In the genomic region with DNA sequence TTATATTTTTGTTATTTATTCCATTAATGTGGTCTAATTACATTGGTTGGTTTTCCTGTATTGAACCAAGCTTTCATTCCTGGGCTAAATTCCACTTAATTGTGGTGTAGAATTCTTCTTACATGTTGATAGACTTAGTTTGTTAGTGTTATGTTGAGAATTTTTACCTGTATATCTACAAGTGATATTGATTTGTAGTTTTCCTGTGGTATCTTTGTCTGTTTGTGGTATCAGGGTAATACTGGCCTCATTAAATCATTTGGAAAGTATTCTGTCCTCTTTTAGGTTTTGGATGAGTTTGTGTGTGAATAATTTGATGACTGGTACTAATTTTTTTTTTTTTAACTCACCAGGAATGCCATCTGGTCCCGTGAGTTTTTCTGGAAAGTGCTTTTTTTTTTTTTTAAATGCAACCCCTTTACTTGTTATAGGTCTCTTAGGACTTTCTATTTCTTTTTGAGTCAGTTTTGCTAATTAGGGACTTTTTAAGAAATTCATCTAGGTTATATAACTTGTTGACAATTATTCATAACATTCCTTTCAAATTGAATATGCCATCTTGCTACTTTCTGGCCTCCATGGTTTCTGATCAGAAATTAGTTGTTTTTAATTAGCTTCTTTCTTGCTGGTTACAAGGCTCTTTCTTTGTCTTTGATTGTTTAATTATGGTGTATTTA, we compare ENCODE assay signal across 17 cellular contexts.
A peak's percentile ranks its signal among the peaks of the same experiment; 100 is the strongest.
DNase-seq lines count a peak whose midpoint lies in the region; ATAC-seq, FAIRE-seq and TF ChIP-seq lines count a peak whose summit lies in the region.
"Had no signal": no experiment of that assay in that cellular context is flagged by ENCODE, and none has a peak within 500 bp of the region (broad histone marks: within the 10 kb centered on the region; RNA-seq: fewer than 3 reads in every experiment).

No MANE protein-coding gene starts in this region.

- FAIRE-seq in GM12878 (lab: Jason Lieb, UNC): no peak
- FAIRE-seq: G401.6, GM19239 had no signal

- intact Hi-C loops in GM12878 (cut with micrococcal nuclease; ENCODE audit: unreplicated experiment) (no loop called here), lower lobe of right lung (cut with DNase I) (no loop called here), heart left ventricle (cut with DNase I) (no loop called here)

- H3K27ac ChIP-seq in GM12878 (ENCODE audit: control insufficient read depth, insufficient read depth) (no peak overlapping the region), lower lobe of right lung (no peak overlapping the region), heart left ventricle (no peak overlapping the region)
- H3K27ac ChIP-seq: C4-2B, Peyer's patch had no signal

- no peaks in the 10 kb centered on the region for H3K79me2 ChIP-seq in GM12878 (ENCODE audit: control insufficient read depth, insufficient read depth, low read length)

- H2AFZ ChIP-seq in GM12878 (ENCODE audit: control insufficient read depth, low read depth, low read length): no peak overlapping the region

- H3K27me3 ChIP-seq in GM12878 (replicated peaks in 1 of 2; ENCODE audit: control insufficient read depth in 2 of 2, insufficient read depth in 2 of 2, low read length in 1 of 2) (no peaks in the 10 kb centered on the region), lower lobe of right lung (ENCODE audit: low read depth) (no peaks in the 10 kb centered on the region), heart left ventricle (no peaks in the 10 kb centered on the region)
- H3K27me3 ChIP-seq: Peyer's patch had no signal

- TF ChIP-seq RAD21 in GM12878 (IDR thresholded peaks at IDR 0.05; ENCODE audit: insufficient read depth, low read depth, low read length): no peak

- no peak for TF ChIP-seq CTCF in GM12878 (IDR thresholded peaks at IDR 0.05 in 2 of 3, conservative IDR thresholded peaks at IDR 0.05 in 1 of 3; ENCODE audit: control insufficient read depth in 2 of 3, extremely low read depth in 1 of 3, insufficient read depth in 1 of 3, low read depth in 3 of 3, low read length in 3 of 3)
- TF ChIP-seq CTCF in lower lobe of right lung (IDR thresholded peaks at IDR 0.05): no peak
- TF ChIP-seq CTCF in heart left ventricle (IDR thresholded peaks at IDR 0.05): no peak

- H3K4me3 ChIP-seq in GM12878 (no peak overlapping the region), lower lobe of right lung (no peak overlapping the region), heart left ventricle (no peak overlapping the region)
- H3K4me3 ChIP-seq: Peyer's patch had no signal

- peak; percentile 48 to 51; a peak in 2 of 4 replicates for TF ChIP-seq EP300 in GM12878 (IDR thresholded peaks at IDR 0.05; ENCODE audit: borderline replicate concordance in 1 of 2, control insufficient read depth in 1 of 2, low read depth in 2 of 2, low read length in 2 of 2)

- no TSS peak for BruUV-seq in GM12878 (replicated peaks; lab: Mats Ljungman, UMichigan)

- 0% methylated on average over 1 of the region's 1 CpG for whole genome bisulfite sequencing in GM12878 (ENCODE audit: insufficient coverage, insufficient replicate concordance, low lambda C conversion rate, missing lambda C conversion rate)
- WGBS in heart left ventricle, 4 donors: 81 to 88% (median 82%) methylated on average over 1 of the region's 1 CpG

- H3K9me3 ChIP-seq in GM12878 (replicated peaks; ENCODE audit: control insufficient read depth, insufficient read depth, low read length): no peaks in the 10 kb centered on the region
- H3K9me3 ChIP-seq in lower lobe of right lung: no peaks in the 10 kb centered on the region
- H3K9me3 ChIP-seq in heart left ventricle: peaks cover 0 to 12% (median 0%) of the 10 kb centered on the region in 12 donors
- H3K9me3 ChIP-seq: Peyer's patch had no signal

- SMC1A ChIA-PET in GM12878 (lab: Charles Lee; ENCODE audit: uncharacterized antibody, unreplicated experiment): interaction anchor here (0.7 to 1.1 kb wide), 3 partner anchors 33 to 101 kb away, joined by 3 to 4 read pairs (median 3); no protein-coding TSS in a partner anchor

- H3K9ac ChIP-seq in GM12878 (ENCODE audit: control insufficient read depth, insufficient read depth, low read length): no peak overlapping the region

- POLR2A ChIA-PET in GM12878 (lab: Charles Lee): no interaction called here

- in situ Hi-C loops in GM12878 (cut with MboI): no loop called here

- H3K4me1 ChIP-seq in GM12878 (ENCODE audit: control insufficient read depth, insufficient read depth, low read length) (no peaks in the 10 kb centered on the region), lower lobe of right lung (no peaks in the 10 kb centered on the region), heart left ventricle (no peaks in the 10 kb centered on the region)
- H3K4me1 ChIP-seq: Peyer's patch had no signal

- no peak for DNase-seq in GM12878 (ENCODE audit: low read depth, low spot score)
- no peak for DNase-seq in lower lobe of right lung
- no peak for DNase-seq in retina
- no peak for DNase-seq in activated effector memory CD4-positive, alpha-beta T cell treated with anti-CD3 and anti-CD28 coated beads, Interleukin-2, amount 50 U/mL, for 16 hours
- no peak for DNase-seq in heart left ventricle
- DNase-seq: DND-41, H9, NCI-H187, NCI-H524, Peyer's patch had no signal

- RAD21 ChIA-PET in GM12878 (lab: Charles Lee; ENCODE audit: unreplicated experiment): interaction anchor here (0.7 kb wide), 1 partner anchor 162 kb away, joined by 3 read pairs; no protein-coding TSS in a partner anchor

- H3K4me2 ChIP-seq in GM12878 (ENCODE audit: control insufficient read depth, insufficient read depth): no peak overlapping the region

- H4K20me1 ChIP-seq in GM12878 (ENCODE audit: control insufficient read depth, insufficient read depth): no peaks in the 10 kb centered on the region

- TF ChIP-seq POLR2A in GM12878 (IDR thresholded peaks at IDR 0.05; ENCODE audit: low read depth, low read length): no peak
- no peak for TF ChIP-seq POLR2A in heart left ventricle (IDR thresholded peaks at IDR 0.05)

- H3K36me3 ChIP-seq in GM12878 (ENCODE audit: control insufficient read depth in 2 of 2, insufficient read depth in 2 of 2, low read length in 1 of 2): no peaks in the 10 kb centered on the region
- H3K36me3 ChIP-seq in lower lobe of right lung: no peaks in the 10 kb centered on the region
- no peaks in the 10 kb centered on the region for H3K36me3 ChIP-seq in heart left ventricle
- H3K36me3 ChIP-seq: Peyer's patch had no signal

- CTCF ChIA-PET in GM12878 (lab: Yijun Ruan, JAX): no interaction called here

- ATAC-seq in GM18519 (IDR thresholded peaks at IDR 0.05; ENCODE audit: low FRiP score, unreplicated experiment) (peak; percentile 55), GM21619 (IDR thresholded peaks at IDR 0.05; ENCODE audit: unreplicated experiment) (peak; percentile 65), HG03432 (IDR thresholded peaks at IDR 0.05; ENCODE audit: unreplicated experiment) (peak; percentile 77), GM12878 (peak; percentile 82), lower lobe of right lung (no peak), heart left ventricle (no peak)
- ATAC-seq: Right ventricle myocardium inferior had no signal

TF ChIP-seq in GM12878, 131 proteins besides CTCF, POLR2A, EP300 and RAD21 (continues in another document):
- TF ChIP-seq CHD4 (IDR thresholded peaks at IDR 0.05) (no peak), EED (IDR thresholded peaks at IDR 0.05; ENCODE audit: low read depth) (no peak), MTA2 (IDR thresholded peaks at IDR 0.05; ENCODE audit: low read depth) (peak; percentile 97), FOXK2 (IDR thresholded peaks at IDR 0.05) (no peak), IKZF1 (conservative IDR thresholded peaks at IDR 0.05) (no peak; the same call in 1 of the 2 replicates), SIX5 (IDR thresholded peaks at IDR 0.05; ENCODE audit: low read depth, low read length, severe bottlenecking) (no peak), SREBF2 (IDR thresholded peaks at IDR 0.05; ENCODE audit: low read length) (no peak), PML (IDR thresholded peaks at IDR 0.05; ENCODE audit: low read length) (no peak)
- TF ChIP-seq, protein P1, sequence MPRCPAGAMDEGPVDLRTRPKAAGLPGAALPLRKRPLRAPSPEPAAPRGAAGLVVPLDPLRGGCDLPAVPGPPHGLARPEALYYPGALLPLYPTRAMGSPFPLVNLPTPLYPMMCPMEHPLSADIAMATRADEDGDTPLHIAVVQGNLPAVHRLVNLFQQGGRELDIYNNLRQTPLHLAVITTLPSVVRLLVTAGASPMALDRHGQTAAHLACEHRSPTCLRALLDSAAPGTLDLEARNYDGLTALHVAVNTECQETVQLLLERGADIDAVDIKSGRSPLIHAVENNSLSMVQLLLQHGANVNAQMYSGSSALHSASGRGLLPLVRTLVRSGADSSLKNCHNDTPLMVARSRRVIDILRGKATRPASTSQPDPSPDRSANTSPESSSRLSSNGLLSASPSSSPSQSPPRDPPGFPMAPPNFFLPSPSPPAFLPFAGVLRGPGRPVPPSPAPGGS (IDR thresholded peaks at IDR 0.05; ENCODE audit: borderline replicate concordance, insufficient read depth, low read depth, low read length, poor library complexity, severe bottlenecking): no peak
- TF ChIP-seq, protein P2, sequence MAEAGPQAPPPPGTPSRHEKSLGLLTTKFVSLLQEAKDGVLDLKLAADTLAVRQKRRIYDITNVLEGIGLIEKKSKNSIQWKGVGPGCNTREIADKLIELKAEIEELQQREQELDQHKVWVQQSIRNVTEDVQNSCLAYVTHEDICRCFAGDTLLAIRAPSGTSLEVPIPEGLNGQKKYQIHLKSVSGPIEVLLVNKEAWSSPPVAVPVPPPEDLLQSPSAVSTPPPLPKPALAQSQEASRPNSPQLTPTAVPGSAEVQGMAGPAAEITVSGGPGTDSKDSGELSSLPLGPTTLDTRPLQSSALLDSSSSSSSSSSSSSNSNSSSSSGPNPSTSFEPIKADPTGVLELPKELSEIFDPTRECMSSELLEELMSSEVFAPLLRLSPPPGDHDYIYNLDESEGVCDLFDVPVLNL (IDR thresholded peaks at IDR 0.05; ENCODE audit: low read depth, low read length): no peak
- TF ChIP-seq, protein P3, sequence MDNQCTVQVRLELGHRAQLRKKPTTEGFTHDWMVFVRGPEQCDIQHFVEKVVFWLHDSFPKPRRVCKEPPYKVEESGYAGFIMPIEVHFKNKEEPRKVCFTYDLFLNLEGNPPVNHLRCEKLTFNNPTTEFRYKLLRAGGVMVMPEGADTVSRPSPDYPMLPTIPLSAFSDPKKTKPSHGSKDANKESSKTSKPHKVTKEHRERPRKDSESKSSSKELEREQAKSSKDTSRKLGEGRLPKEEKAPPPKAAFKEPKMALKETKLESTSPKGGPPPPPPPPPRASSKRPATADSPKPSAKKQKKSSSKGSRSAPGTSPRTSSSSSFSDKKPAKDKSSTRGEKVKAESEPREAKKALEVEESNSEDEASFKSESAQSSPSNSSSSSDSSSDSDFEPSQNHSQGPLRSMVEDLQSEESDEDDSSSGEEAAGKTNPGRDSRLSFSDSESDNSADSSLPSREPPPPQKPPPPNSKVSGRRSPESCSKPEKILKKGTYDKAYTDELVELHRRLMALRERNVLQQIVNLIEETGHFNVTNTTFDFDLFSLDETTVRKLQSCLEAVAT (IDR thresholded peaks at IDR 0.05): no peak

Comparison
In these comparisons a context has a peak if more than half of its experiments do, and no peak if none do; other contexts are left out.
1. ATAC-seq: peak in GM18519 (single experiment), GM21619 (single experiment), HG03432 (single experiment) and GM12878 (single experiment); none in lower lobe of right lung (0 of 2) and heart left ventricle (0 of 4).